31 cellular contexts compared by ENCODE assay signal in the genomic region with DNA sequence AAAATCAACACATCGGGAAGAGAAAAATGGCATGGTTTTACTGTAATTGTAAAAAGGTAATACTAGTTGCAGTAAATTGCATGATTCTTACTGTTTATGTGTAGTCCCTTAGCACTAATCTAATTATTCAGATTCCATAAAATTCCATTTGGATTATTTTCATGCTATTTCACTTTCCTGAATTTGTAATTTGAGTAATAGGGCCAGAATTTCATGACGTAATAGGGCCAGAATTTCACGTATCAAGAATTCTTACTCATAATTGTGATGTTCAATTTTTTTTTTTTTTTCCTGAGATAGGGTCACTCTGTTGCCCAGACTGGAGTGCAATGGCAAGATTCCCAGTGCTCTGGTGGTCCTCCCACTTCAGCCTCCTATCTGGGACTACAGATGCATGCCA. TPM values are rescaled to one million over a fixed set of nuclear protein-coding genes. Genes with fewer than 3 reads are reported as not detected.
DNase-seq lines count a peak whose midpoint lies in the region; ATAC-seq and TF ChIP-seq lines count a peak whose summit lies in the region.
"Had no signal": no experiment of that assay in that cellular context is flagged by ENCODE, and none has a peak within 500 bp of the region (broad histone marks: within the 10 kb centered on the region; RNA-seq: fewer than 3 reads in every experiment).

No MANE protein-coding gene starts in this region.

- no peak overlapping the region for H2BK5ac ChIP-seq in mesenchymal stem cell (ENCODE audit: low read depth, low read length, poor library complexity, severe bottlenecking)

- no peak overlapping the region for H3K27ac Mint-ChIP-seq in CD8-positive, alpha-beta T cell
- H3K27ac Mint-ChIP-seq: activated CD4-positive, alpha-beta memory T cell treated with anti-CD3 and anti-CD28 coated beads for 36 hours; dendritic cell treated with granulocyte-macrophage colony-stimulating factor and Interleukin-4, amounts not matched to agents 40 ng/mL and 50 ng/mL, for 4 days; immature natural killer cell; stimulated activated naive CD8-positive, alpha-beta T cell treated with anti-CD3 and anti-CD28 coated beads, Interleukin-15, amount 100 ng/mL, for 72 hours had no signal

- H3K79me1 ChIP-seq in mesenchymal stem cell (replicated peaks; ENCODE audit: low read length, poor library complexity, severe bottlenecking): peaks cover 2% of the 10 kb centered on the region

- H3K9me3 ChIP-seq in mesenchymal stem cell (ENCODE audit: control insufficient read depth, low read length): no peaks in the 10 kb centered on the region
- no peaks in the 10 kb centered on the region for H3K9me3 ChIP-seq in CD8-positive, alpha-beta T cell (ENCODE audit: low read length)
- H3K9me3 ChIP-seq: BE2C, pancreas, thoracic aorta had no signal

- CTCF ChIA-PET in CD8-positive, alpha-beta T cell (lab: Charles Lee): no interaction called here

- POLR2A ChIA-PET in CD8-positive, alpha-beta T cell (lab: Charles Lee): interaction anchor here (1.0 kb wide), 1 partner anchor 14 kb away, joined by 3 read pairs; no protein-coding TSS in a partner anchor

- H3K9ac ChIP-seq in mesenchymal stem cell (ENCODE audit: low read length): peak overlapping the region; percentile 56

- H3K27me3 ChIP-seq in mesenchymal stem cell (ENCODE audit: control insufficient read depth in 1 of 2, insufficient read depth in 1 of 2, low read length in 2 of 2): no peaks in the 10 kb centered on the region
- no peaks in the 10 kb centered on the region for H3K27me3 ChIP-seq in CD8-positive, alpha-beta T cell (ENCODE audit: insufficient read depth, low read length)
- H3K27me3 ChIP-seq: BE2C had no signal

- H3K4me1 Mint-ChIP-seq in CD8-positive, alpha-beta T cell (ENCODE audit: low read depth): peaks cover 27% of the 10 kb centered on the region

- H3K23ac ChIP-seq in mesenchymal stem cell (ENCODE audit: low read length in 2 of 2): no peak overlapping the region

- no peak overlapping the region for H4K91ac ChIP-seq in mesenchymal stem cell (ENCODE audit: low read length)

- no peak overlapping the region for H3K4ac ChIP-seq in mesenchymal stem cell (ENCODE audit: low read depth in 1 of 2, low read length in 2 of 2)

- no peak for TF ChIP-seq CTCF in cardiac fibroblast (IDR thresholded peaks at IDR 0.05; ENCODE audit: low read depth, low read length)
- no peak for TF ChIP-seq CTCF in CD8-positive, alpha-beta T cell (IDR thresholded peaks at IDR 0.05)

- H2BK15ac ChIP-seq in mesenchymal stem cell (ENCODE audit: low read depth, poor library complexity, severe bottlenecking): no peak overlapping the region

- H3K36me3 ChIP-seq in mesenchymal stem cell (ENCODE audit: control insufficient read depth in 1 of 2, insufficient read depth in 2 of 2, low read depth in 1 of 2, low read length in 2 of 2): no peaks in the 10 kb centered on the region
- no peaks in the 10 kb centered on the region for H3K36me3 ChIP-seq in CD8-positive, alpha-beta T cell (ENCODE audit: insufficient read depth, low read length)
- H3K36me3 ChIP-seq: BE2C, pancreas, thoracic aorta had no signal

- no peaks in the 10 kb centered on the region for H3K9me3 Mint-ChIP-seq in CD8-positive, alpha-beta T cell
- H3K9me3 Mint-ChIP-seq: activated CD4-positive, alpha-beta memory T cell treated with anti-CD3 and anti-CD28 coated beads for 36 hours; activated T-cell treated with anti-CD3 and anti-CD28 coated beads, Interleukin-2, amount 50 U/mL, for 72 hours; central memory CD8-positive, alpha-beta T cell; dendritic cell treated with granulocyte-macrophage colony-stimulating factor and Interleukin-4, amounts not matched to agents 40 ng/mL and 50 ng/mL, for 4 days; endodermal cell; nephron progenitor cell; stimulated activated naive CD8-positive, alpha-beta T cell treated with anti-CD3 and anti-CD28 coated beads, Interleukin-15, amount 100 ng/mL, for 72 hours had no signal

- H2BK12ac ChIP-seq in mesenchymal stem cell (ENCODE audit: low read length in 2 of 2): no peak overlapping the region

- H2BK120ac ChIP-seq in mesenchymal stem cell (ENCODE audit: low read depth, low read length): no peak overlapping the region

- no peak for ATAC-seq in CD8-positive, alpha-beta T cell
- no peak for ATAC-seq in left lobe of liver
- ATAC-seq: activated T-cell treated with anti-CD3 and anti-CD28 coated beads, Interleukin-2, amount 50 U/mL, for 72 hours; pancreas; stimulated activated naive CD8-positive, alpha-beta T cell treated with anti-CD3 and anti-CD28 coated beads, Interleukin-15, amount 100 ng/mL, for 72 hours had no signal

- H3K14ac ChIP-seq in mesenchymal stem cell (ENCODE audit: low read length in 2 of 2): no peak overlapping the region

- no peak overlapping the region for H2AFZ ChIP-seq in mesenchymal stem cell (ENCODE audit: low read depth, low read length)

- no peak overlapping the region for H4K8ac ChIP-seq in mesenchymal stem cell (ENCODE audit: low read length)

- WGBS in mesenchymal stem cell: 100% methylated on average over 2 of the region's 3 CpGs

- no peak overlapping the region for H3K18ac ChIP-seq in mesenchymal stem cell (ENCODE audit: low read depth in 1 of 2, low read length in 2 of 2)

- intact Hi-C loops in CD8-positive, alpha-beta T cell (cut with DNase I, micrococcal nuclease): loop anchor here in 1 of 2 experiments (5.0 kb wide), 1 partner anchor 271 kb away; no protein-coding TSS in a partner anchor
- intact Hi-C loops in head of caudate nucleus (cut with DNase I): loop anchor here (10.0 kb wide), 1 partner anchor 174 kb away; no protein-coding TSS in a partner anchor

- no peak overlapping the region for H3K4me2 ChIP-seq in mesenchymal stem cell (ENCODE audit: low read length, poor library complexity, severe bottlenecking)

- peaks cover 8% of the 10 kb centered on the region for H3K4me1 ChIP-seq in mesenchymal stem cell (ENCODE audit: control insufficient read depth, insufficient read depth, low read depth, low read length)
- peaks cover 17% of the 10 kb centered on the region for H3K4me1 ChIP-seq in CD8-positive, alpha-beta T cell (ENCODE audit: insufficient read depth, low read length)
- H3K4me1 ChIP-seq: BE2C had no signal

- H3K4me3 Mint-ChIP-seq in CD8-positive, alpha-beta T cell: no peak overlapping the region
- H3K4me3 Mint-ChIP-seq: activated CD4-positive, alpha-beta memory T cell treated with anti-CD3 and anti-CD28 coated beads for 36 hours; activated T-cell treated with anti-CD3 and anti-CD28 coated beads, Interleukin-2, amount 50 U/mL, for 72 hours; central memory CD8-positive, alpha-beta T cell; dendritic cell treated with granulocyte-macrophage colony-stimulating factor and Interleukin-4, amounts not matched to agents 40 ng/mL and 50 ng/mL, for 4 days; endodermal cell; stimulated activated naive CD8-positive, alpha-beta T cell treated with anti-CD3 and anti-CD28 coated beads, Interleukin-15, amount 100 ng/mL, for 72 hours had no signal

- H3K27me3 Mint-ChIP-seq in CD8-positive, alpha-beta T cell (ENCODE audit: low read depth): peaks cover 6% of the 10 kb centered on the region
- H3K27me3 Mint-ChIP-seq: stimulated activated naive CD8-positive, alpha-beta T cell treated with anti-CD3 and anti-CD28 coated beads, Interleukin-15, amount 100 ng/mL, for 72 hours had no signal

- peaks cover 16% of the 10 kb centered on the region for H3K36me3 Mint-ChIP-seq in CD8-positive, alpha-beta T cell
- H3K36me3 Mint-ChIP-seq: immature natural killer cell had no signal

- DNase-seq in EH (ENCODE audit: low read depth) (peak; percentile 66), NCI-H226 (peak; percentile 43), cardiac fibroblast (ENCODE audit: low read depth in 2 of 2) (peak; percentile 32 to 50), mesenchymal stem cell (no peak), head of caudate nucleus (no peak), left lobe of liver (ENCODE audit: low spot score) (no peak)
- DNase-seq in CD8-positive, alpha-beta T cell: no peak
- no peak for DNase-seq in effector CD8-positive, alpha-beta T cell (lab: John Stamatoyannopoulos, UW)
- DNase-seq: activated CD4-positive, alpha-beta memory T cell treated with anti-CD3 and anti-CD28 coated beads for 36 hours; activated CD4-positive, CD25-positive, alpha-beta regulatory T cell treated with anti-CD3 and anti-CD28 coated beads, Interleukin-2, amount 50 U/mL, for 72 hours; activated T-cell treated with anti-CD3 and anti-CD28 coated beads, Interleukin-2, amount 50 U/mL, for 72 hours; BE2C; endodermal cell; GF-D8; immature natural killer cell; KG1; MM.1S; NCI-H1930; NCI-H526; nephron progenitor cell; OCI-M1; pancreas; retina; Right ventricle myocardium superior; stimulated activated naive CD8-positive, alpha-beta T cell treated with anti-CD3 and anti-CD28 coated beads, Interleukin-15, amount 100 ng/mL, for 72 hours had no signal

- no peak overlapping the region for H2AK5ac ChIP-seq in mesenchymal stem cell (ENCODE audit: low read length, severe bottlenecking)

- H3K27ac ChIP-seq in mesenchymal stem cell (ENCODE audit: low read length, poor library complexity, severe bottlenecking): no peak overlapping the region
- no peak overlapping the region for H3K27ac ChIP-seq in CD8-positive, alpha-beta T cell (ENCODE audit: low read depth, low read length)
- H3K27ac ChIP-seq: pancreas, thoracic aorta had no signal

- H3K4me3 ChIP-seq in cardiac fibroblast (replicated peaks in 1 of 2; ENCODE audit: low read depth in 2 of 2, low read length in 2 of 2) (no peak overlapping the region), mesenchymal stem cell (ENCODE audit: insufficient read depth in 1 of 2, low read depth in 1 of 2, low read length in 2 of 2) (no peak overlapping the region)
- H3K4me3 ChIP-seq in CD8-positive, alpha-beta T cell (ENCODE audit: low read depth, low read length): no peak overlapping the region
- H3K4me3 ChIP-seq: pancreas, thoracic aorta had no signal

RNA-seq across cellular contexts. Expression of a gene that starts 2.9 kb away (rescaled TPM):
- polyA plus RNA-seq in mesenchymal stem cell (2013, experiment 1 of 2): 51.1 TPM
- 49.3 TPM for polyA plus RNA-seq in mesenchymal stem cell (2013, experiment 2 of 2)
- 100 to 1,000 TPM; 186 TPM for total RNA-seq in CD8-positive, alpha-beta T cell
- total RNA-seq in left lobe of liver: 25.6 TPM

RNA-seq across cellular contexts. Expression of a gene that starts 35.0 kb away (rescaled TPM):
- not detected for polyA plus RNA-seq in mesenchymal stem cell (2013, experiment 1 of 2)
- polyA plus RNA-seq in mesenchymal stem cell (2013, experiment 2 of 2): not detected
- not detected for total RNA-seq in CD8-positive, alpha-beta T cell
- total RNA-seq in left lobe of liver: 11.5 TPM
- total RNA-seq: activated CD4-positive, alpha-beta memory T cell treated with anti-CD3 and anti-CD28 coated beads for 36 hours; activated T-cell treated with anti-CD3 and anti-CD28 coated beads, Interleukin-2, amount 50 U/mL, for 72 hours; glomerular endothelial cell; T-helper 2 cell treated with Interferon-gamma antibody and Interleukin-4, amounts not matched to agents 100 ng/mL and 5 ng/mL, for 36 hours had no signal
- polyA plus RNA-seq: esophagus, immature natural killer cell, pancreas had no signal

Comparison
In these comparisons a context has a peak if more than half of its experiments do, and no peak if none do; other contexts are left out.
1. DNase-seq: peak in EH (single experiment), NCI-H226 (single experiment) and cardiac fibroblast (2 of 2); none in mesenchymal stem cell (single experiment), CD8-positive, alpha-beta T cell (0 of 7), effector CD8-positive, alpha-beta T cell (single experiment), head of caudate nucleus (0 of 42) and left lobe of liver (single experiment).
2. RNA of a gene that starts 35.0 kb away (total RNA-seq): 11.5 TPM in left lobe of liver (single experiment); not detected in CD8-positive, alpha-beta T cell; every median in the first group is over 10 times any median in the second.